24 cellular contexts compared by ENCODE assay signal in genomic region chr2:91839904-91840868, GRCh38.
DNase-seq lines count a peak whose midpoint lies in the region; ATAC-seq and TF ChIP-seq lines count a peak whose summit lies in the region.
"Had no signal": no experiment of that assay in that cellular context is flagged by ENCODE, and none has a peak within 500 bp of the region (broad histone marks: within the 10 kb centered on the region; RNA-seq: fewer than 3 reads in every experiment).

No MANE protein-coding gene starts in this region.

- H3K27ac Mint-ChIP-seq in type B pancreatic cell: no peak overlapping the region
- H3K27ac Mint-ChIP-seq: activated CD8-positive, alpha-beta memory T cell treated with anti-CD3 and anti-CD28 coated beads, Interleukin-2, amount 10 ng/mL, durations not matched to agents 7 days and 5 days; activated T-cell treated with anti-CD3 and anti-CD28 coated beads, Interleukin-2, amount 50 U/mL, for 72 hours; memory B cell had no signal

- no peaks in the 10 kb centered on the region for H3K9me3 Mint-ChIP-seq in type B pancreatic cell
- H3K9me3 Mint-ChIP-seq: activated T-cell treated with anti-CD3 and anti-CD28 coated beads, Interleukin-2, amount 50 U/mL, for 72 hours; memory B cell had no signal

- H3K4me2 ChIP-seq in parathyroid adenoma (ENCODE audit: low read length): peak overlapping the region; percentile 21

- H3K27me3 ChIP-seq in right atrium auricular region (no peaks in the 10 kb centered on the region), parathyroid adenoma (ENCODE audit: control insufficient read depth, insufficient read depth, low read length) (no peaks in the 10 kb centered on the region)

- no peak overlapping the region for H3K27ac ChIP-seq in right atrium auricular region
- H3K27ac ChIP-seq in parathyroid adenoma: no peak overlapping the region
- H3K27ac ChIP-seq: neutrophil, RWPE1, tibial artery, VCaP had no signal

- H3K36me3 ChIP-seq in right atrium auricular region (no peaks in the 10 kb centered on the region), parathyroid adenoma (ENCODE audit: control insufficient read depth, insufficient read depth, low read length) (no peaks in the 10 kb centered on the region)
- H3K36me3 ChIP-seq: neutrophil, tibial artery had no signal

- H3K4me1 Mint-ChIP-seq in type B pancreatic cell (ENCODE audit: unreplicated experiment): no peaks in the 10 kb centered on the region
- H3K4me1 Mint-ChIP-seq: activated CD8-positive, alpha-beta memory T cell treated with anti-CD3 and anti-CD28 coated beads, Interleukin-2, amount 10 ng/mL, durations not matched to agents 7 days and 5 days; memory B cell had no signal

- in situ Hi-C loops in astrocyte of the cerebellum (cut with HindIII; ENCODE audit: low sequenced_read_pairs): no loop called here

- peak; percentile 26 for DNase-seq in Right ventricle myocardium superior
- no peak for DNase-seq in right atrium auricular region (ENCODE audit: low spot score)
- DNase-seq in astrocyte of the cerebellum (ENCODE audit: low read depth): no peak
- peak; percentile 48 for DNase-seq in type B pancreatic cell (ENCODE audit: extremely low spot score, unreplicated experiment)
- no peak for DNase-seq in NCI-H446 treated with DMSO at 0.1 percent for 48 hours (lab: John Stamatoyannopoulos, UW)
- DNase-seq in dermis blood vessel endothelial cell: no peak
- no peak for DNase-seq in activated gamma-delta T cell (lab: John Stamatoyannopoulos, UW)
- DNase-seq: activated CD4-positive, alpha-beta T cell treated with anti-CD3 and anti-CD28 coated beads for 48 hours; activated CD8-positive, alpha-beta memory T cell treated with anti-CD3 and anti-CD28 coated beads, Interleukin-2, amount 10 ng/mL, durations not matched to agents 7 days and 5 days; activated naive CD4-positive, alpha-beta T cell treated with anti-CD3 and anti-CD28 coated beads, Interleukin-2, amount 50 U/mL, for 16 hours; activated T-cell treated with anti-CD3 and anti-CD28 coated beads, Interleukin-2, amount 50 U/mL, for 72 hours; central memory CD4-positive, alpha-beta T cell; DND-41; glutamatergic neuron; Karpas-422; NCI-H187; stimulated activated CD4-positive, alpha-beta T cell treated with anti-CD3 and anti-CD28 coated beads, Interleukin-4, amount 100 ng/mL, for 4 hours; stimulated activated naive CD8-positive, alpha-beta T cell treated with anti-CD3 and anti-CD28 coated beads, Interleukin-15, Interleukin-2, amounts not matched to agents 100 U/mL and 50 U/mL, for 24 hours; tibial artery had no signal

- no peaks in the 10 kb centered on the region for H3K27me3 Mint-ChIP-seq in type B pancreatic cell

- H3K9ac ChIP-seq in parathyroid adenoma: no peak overlapping the region

- peak overlapping the region in 1 of 2 donors; percentile 40 for H3K4me3 ChIP-seq in right atrium auricular region
- H3K4me3 ChIP-seq in astrocyte of the cerebellum (ENCODE audit: low read depth, low read length): peak overlapping the region; percentile 16
- H3K4me3 ChIP-seq in parathyroid adenoma (ENCODE audit: low read depth, low read length): no peak overlapping the region

- ATAC-seq in Right ventricle myocardium superior (ENCODE audit: poor library complexity): no peak
- ATAC-seq: activated CD8-positive, alpha-beta memory T cell treated with anti-CD3 and anti-CD28 coated beads, Interleukin-2, amount 10 ng/mL, durations not matched to agents 7 days and 5 days; activated T-cell treated with anti-CD3 and anti-CD28 coated beads, Interleukin-2, amount 50 U/mL, for 72 hours; stimulated activated naive CD8-positive, alpha-beta T cell treated with anti-CD3 and anti-CD28 coated beads, Interleukin-15, Interleukin-2, amounts not matched to agents 100 U/mL and 50 U/mL, for 24 hours had no signal

- no peak for TF ChIP-seq CTCF in right atrium auricular region (IDR thresholded peaks at IDR 0.05)
- no peak for TF ChIP-seq CTCF in astrocyte of the cerebellum (IDR thresholded peaks at IDR 0.05; ENCODE audit: low read depth, low read length, missing control alignments)
- no peak for TF ChIP-seq CTCF in parathyroid adenoma (IDR thresholded peaks at IDR 0.05)
- no peak for TF ChIP-seq CTCF in type B pancreatic cell (conservative IDR thresholded peaks at IDR 0.05)

- no peak overlapping the region for H3K4me3 Mint-ChIP-seq in type B pancreatic cell
- H3K4me3 Mint-ChIP-seq: activated CD8-positive, alpha-beta memory T cell treated with anti-CD3 and anti-CD28 coated beads, Interleukin-2, amount 10 ng/mL, durations not matched to agents 7 days and 5 days; activated T-cell treated with anti-CD3 and anti-CD28 coated beads, Interleukin-2, amount 50 U/mL, for 72 hours; memory B cell had no signal

- H3K9me3 ChIP-seq in right atrium auricular region (no peaks in the 10 kb centered on the region), parathyroid adenoma (ENCODE audit: control insufficient read depth, low read length) (no peaks in the 10 kb centered on the region)
- H3K9me3 ChIP-seq: neutrophil, tibial artery had no signal

- H2AFZ ChIP-seq in parathyroid adenoma: peak overlapping the region; percentile 38

- no peaks in the 10 kb centered on the region for H3K36me3 Mint-ChIP-seq in type B pancreatic cell
- H3K36me3 Mint-ChIP-seq: activated CD8-positive, alpha-beta memory T cell treated with anti-CD3 and anti-CD28 coated beads, Interleukin-2, amount 10 ng/mL, durations not matched to agents 7 days and 5 days; memory B cell had no signal

- H3K79me2 ChIP-seq in parathyroid adenoma: no peaks in the 10 kb centered on the region

- peaks cover 0 to 7% of the 10 kb centered on the region in 2 donors for H3K4me1 ChIP-seq in right atrium auricular region
- H3K4me1 ChIP-seq in parathyroid adenoma: no peaks in the 10 kb centered on the region

- intact Hi-C loops in Right ventricle myocardium superior (cut with DNase I): no loop called here

Comparison
In these comparisons a context has a peak if more than half of its experiments do, and no peak if none do; other contexts are left out.
1. DNase-seq: peak in Right ventricle myocardium superior (single experiment) and type B pancreatic cell (single experiment); none in right atrium auricular region (single experiment), astrocyte of the cerebellum (single experiment), NCI-H446 treated with DMSO at 0.1 percent for 48 hours (single experiment), dermis blood vessel endothelial cell (single experiment) and activated gamma-delta T cell (single experiment).